ENCODE assay signal across 1 cellular context in genomic region chr2:70766357-70767093, GRCh38.
A peak's percentile ranks its signal among the peaks of the same experiment; 100 is the strongest.
TF ChIP-seq lines count a peak whose summit lies in the region.

No MANE protein-coding gene starts in this region.

TF ChIP-seq in HepG2, 621 proteins besides CTCF, POLR2A, EP300 and RAD21:
- no peak for TF ChIP-seq GTF2F1 (IDR thresholded peaks at IDR 0.05; ENCODE audit: low read length)
- TF ChIP-seq PHB2 (IDR thresholded peaks at IDR 0.05; ENCODE audit: partially characterized antibody): no peak
- no peak for TF ChIP-seq DZIP1 (CRISPR knock-in tag; IDR thresholded peaks at IDR 0.05)
- no peak for TF ChIP-seq SKI (IDR thresholded peaks at IDR 0.05; ENCODE audit: partially characterized antibody)
- TF ChIP-seq ZHX1 (CRISPR knock-in tag; IDR thresholded peaks at IDR 0.05; ENCODE audit: low read depth): no peak
- TF ChIP-seq ZNF589 (CRISPR knock-in tag; conservative IDR thresholded peaks at IDR 0.05): no peak
- peak; percentile 64 for TF ChIP-seq MAFF (IDR thresholded peaks at IDR 0.05; ENCODE audit: low read depth, low read length)
- no peak for TF ChIP-seq NFKBIZ (CRISPR knock-in tag; IDR thresholded peaks at IDR 0.05)
- no peak for TF ChIP-seq ELF4 (CRISPR knock-in tag; IDR thresholded peaks at IDR 0.05; ENCODE audit: borderline replicate concordance)
- TF ChIP-seq RERE (CRISPR knock-in tag; IDR thresholded peaks at IDR 0.05; ENCODE audit: low read depth): no peak
- no peak for TF ChIP-seq TAF1 (CRISPR knock-in tag; IDR thresholded peaks at IDR 0.05)
- no peak for TF ChIP-seq KIAA2018 (CRISPR knock-in tag; IDR thresholded peaks at IDR 0.05; ENCODE audit: borderline replicate concordance)
- TF ChIP-seq MAFK (conservative IDR thresholded peaks at IDR 0.05 in 1 of 2, IDR thresholded peaks at IDR 0.05 in 1 of 2; ENCODE audit: low read length in 2 of 2): peak; percentile 67 to 73; a peak in 3 of 4 replicates
